ENCODE assay signal across 17 cellular contexts in the genomic region with DNA sequence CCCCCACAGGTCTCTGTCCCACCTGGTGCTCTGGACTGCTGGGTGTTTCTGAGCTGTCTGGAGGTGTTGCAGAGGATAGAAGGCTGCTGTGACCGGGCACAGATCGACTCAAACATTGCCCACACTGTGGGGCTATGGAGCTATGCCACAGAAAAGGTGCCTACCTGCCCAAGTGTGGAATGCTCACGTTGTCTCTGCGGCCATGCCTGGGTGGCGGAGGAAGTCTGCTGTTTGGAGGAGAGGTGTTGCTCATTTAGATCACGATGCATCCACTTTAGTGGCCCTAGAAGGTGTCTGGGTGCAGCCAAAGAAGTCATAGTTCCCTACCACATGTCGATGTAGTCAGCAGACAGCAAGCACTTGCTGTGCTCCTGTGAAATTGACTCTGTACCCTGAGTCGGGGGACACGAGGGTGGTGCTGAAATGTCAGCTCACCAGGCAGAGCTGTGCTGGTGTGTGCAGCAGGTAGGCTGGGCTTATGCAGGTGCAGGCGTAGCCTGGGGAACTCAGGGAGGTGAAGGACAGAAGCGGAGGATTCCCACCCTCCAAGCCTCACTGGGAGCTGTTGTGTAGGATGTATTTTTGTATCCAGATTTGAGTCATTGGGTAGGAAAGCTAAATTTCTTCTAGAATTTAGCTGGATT. TPM values are rescaled to one million over a fixed set of nuclear protein-coding genes. Genes with fewer than 3 reads are reported as not detected.
DNase-seq lines count a peak whose midpoint lies in the region; ATAC-seq and TF ChIP-seq lines count a peak whose summit lies in the region.
"Had no signal": no experiment of that assay in that cellular context is flagged by ENCODE, and none has a peak within 500 bp of the region (broad histone marks: within the 10 kb centered on the region; RNA-seq: fewer than 3 reads in every experiment).

No MANE protein-coding gene starts in this region.

- peak; percentile 90 for ATAC-seq in CD8-positive, alpha-beta T cell
- no peak for ATAC-seq in T-helper 17 cell
- peak in 1 of 2 donors; percentile 20 for ATAC-seq in natural killer cell treated with Interleukin-12 subunit alpha and Interleukin-12 subunit beta and Interleukin-15 and Interleukin-18, amount 100 ng/mL, for 72 hours
- ATAC-seq in GM19455 (IDR thresholded peaks at IDR 0.05; ENCODE audit: unreplicated experiment), result no peak
- ATAC-seq in HG02870 (IDR thresholded peaks at IDR 0.05; ENCODE audit: unreplicated experiment), result no peak
- ATAC-seq: gastrocnemius medialis had no signal

- H3K4me1 ChIP-seq in CD8-positive, alpha-beta T cell (ENCODE audit: insufficient read depth, low read length), result peaks cover 11% of the 10 kb centered on the region
- H3K4me1 ChIP-seq in adrenal gland (replicated peaks in 1 of 2), result no peaks in the 10 kb centered on the region
- H3K4me1 ChIP-seq: gastrocnemius medialis, testis had no signal

- peaks cover 29% of the 10 kb centered on the region for H3K36me3 ChIP-seq in CD8-positive, alpha-beta T cell (ENCODE audit: insufficient read depth, low read length)
- H3K36me3 ChIP-seq in adrenal gland (replicated peaks in 1 of 2), result peaks cover 0 to 65% of the 10 kb centered on the region in 2 donors

- POLR2A ChIA-PET in CD8-positive, alpha-beta T cell (lab: Charles Lee), result interaction anchor here (0.8 to 1.9 kb wide), 4 partner anchors 10 to 61 kb away, joined by 3 to 25 read pairs (median 4); no protein-coding TSS in a partner anchor

- TF ChIP-seq POLR2A in adrenal gland (IDR thresholded peaks at IDR 0.05), result no peak

- H3K4me3 Mint-ChIP-seq in CD8-positive, alpha-beta T cell, result peak overlapping the region; percentile 9
- no peak overlapping the region for H3K4me3 Mint-ChIP-seq in T-helper 17 cell
- H3K4me3 Mint-ChIP-seq in natural killer cell treated with Interleukin-12 subunit alpha and Interleukin-12 subunit beta and Interleukin-15 and Interleukin-18, amount 100 ng/mL, for 72 hours, result no peak overlapping the region
- H3K4me3 Mint-ChIP-seq: mesothelial cell of epicardium had no signal

- no peak overlapping the region for H3K4me3 ChIP-seq in CD8-positive, alpha-beta T cell (ENCODE audit: low read depth, low read length)
- H3K4me3 ChIP-seq in dorsolateral prefrontal cortex (no peak overlapping the region), adrenal gland (no peak overlapping the region)
- H3K4me3 ChIP-seq: gastrocnemius medialis, testis had no signal

- H3K4me1 Mint-ChIP-seq in CD8-positive, alpha-beta T cell (ENCODE audit: low read depth), result peaks cover 41% of the 10 kb centered on the region
- H3K4me1 Mint-ChIP-seq in T-helper 17 cell, result peaks cover 25% of the 10 kb centered on the region
- H3K4me1 Mint-ChIP-seq in natural killer cell treated with Interleukin-12 subunit alpha and Interleukin-12 subunit beta and Interleukin-15 and Interleukin-18, amount 100 ng/mL, for 72 hours (ENCODE audit: low read depth in 2 of 2), result peaks cover 44 to 49% of the 10 kb centered on the region in 2 donors
- H3K4me1 Mint-ChIP-seq: mesothelial cell of epicardium had no signal

- no peak overlapping the region for H3K27ac ChIP-seq in CD8-positive, alpha-beta T cell (ENCODE audit: low read depth, low read length)
- H3K27ac ChIP-seq in dorsolateral prefrontal cortex (peak overlapping the region in 30 of 59 donors; percentile 2 to 59 (median 27)), adrenal gland (no peak overlapping the region)
- H3K27ac ChIP-seq: gastrocnemius medialis, testis had no signal

- TF ChIP-seq CTCF in CD8-positive, alpha-beta T cell (IDR thresholded peaks at IDR 0.05), result no peak
- TF ChIP-seq CTCF in dorsolateral prefrontal cortex (IDR thresholded peaks at IDR 0.05 in 54 of 56, conservative IDR thresholded peaks at IDR 0.05 in 2 of 56; ENCODE audit: low read depth in 1 of 56, partially characterized antibody in 56 of 56) (no peak), adrenal gland (IDR thresholded peaks at IDR 0.05) (no peak)

- intact Hi-C loops in CD8-positive, alpha-beta T cell (cut with DNase I, micrococcal nuclease), result loop anchor here (5.0 kb wide), 1 partner anchor 223 kb away; no protein-coding TSS in a partner anchor
- intact Hi-C loops in dorsolateral prefrontal cortex (cut with DNase I) (no loop called here), adrenal gland (cut with DNase I) (no loop called here)

- no peaks in the 10 kb centered on the region for H3K27me3 ChIP-seq in CD8-positive, alpha-beta T cell (ENCODE audit: insufficient read depth, low read length)
- H3K27me3 ChIP-seq in dorsolateral prefrontal cortex (no peaks in the 10 kb centered on the region), adrenal gland (no peaks in the 10 kb centered on the region)
- H3K27me3 ChIP-seq: gastrocnemius medialis, testis had no signal

- peak overlapping the region; percentile 77 for H3K27ac Mint-ChIP-seq in CD8-positive, alpha-beta T cell
- peak overlapping the region; percentile 74 for H3K27ac Mint-ChIP-seq in T-helper 17 cell
- peak overlapping the region; percentile 57 to 62 for H3K27ac Mint-ChIP-seq in natural killer cell treated with Interleukin-12 subunit alpha and Interleukin-12 subunit beta and Interleukin-15 and Interleukin-18, amount 100 ng/mL, for 72 hours
- H3K27ac Mint-ChIP-seq: mesothelial cell of epicardium had no signal

- WGBS in adrenal gland, 4 donors, result 79 to 91% (median 88%) methylated on average over 9 to 11 of the region's 11 CpGs

- H3K9me3 Mint-ChIP-seq in CD8-positive, alpha-beta T cell, result no peaks in the 10 kb centered on the region
- no peaks in the 10 kb centered on the region for H3K9me3 Mint-ChIP-seq in natural killer cell treated with Interleukin-12 subunit alpha and Interleukin-12 subunit beta and Interleukin-15 and Interleukin-18, amount 100 ng/mL, for 72 hours
- H3K9me3 Mint-ChIP-seq: mesothelial cell of epicardium had no signal

- H3K36me3 Mint-ChIP-seq in CD8-positive, alpha-beta T cell, result peaks cover 84% of the 10 kb centered on the region
- H3K36me3 Mint-ChIP-seq in T-helper 17 cell (ENCODE audit: low read depth), result peaks cover 10% of the 10 kb centered on the region
- peaks cover 33% of the 10 kb centered on the region for H3K36me3 Mint-ChIP-seq in natural killer cell treated with Interleukin-12 subunit alpha and Interleukin-12 subunit beta and Interleukin-15 and Interleukin-18, amount 100 ng/mL, for 72 hours

- H3K27me3 Mint-ChIP-seq in CD8-positive, alpha-beta T cell (ENCODE audit: low read depth), result no peaks in the 10 kb centered on the region
- no peaks in the 10 kb centered on the region for H3K27me3 Mint-ChIP-seq in T-helper 17 cell
- no peaks in the 10 kb centered on the region for H3K27me3 Mint-ChIP-seq in natural killer cell treated with Interleukin-12 subunit alpha and Interleukin-12 subunit beta and Interleukin-15 and Interleukin-18, amount 100 ng/mL, for 72 hours

- CTCF ChIA-PET in CD8-positive, alpha-beta T cell (lab: Charles Lee), result interaction anchor here (1.1 to 3.8 kb wide), 8 partner anchors 10 to 406 kb away, joined by 3 to 47 read pairs (median 4); no protein-coding TSS in a partner anchor

- no peaks in the 10 kb centered on the region for H3K9me3 ChIP-seq in CD8-positive, alpha-beta T cell (ENCODE audit: low read length)
- H3K9me3 ChIP-seq in T-helper 17 cell (ENCODE audit: control insufficient read depth, low read length, poor library complexity, severe bottlenecking) (no peaks in the 10 kb centered on the region), adrenal gland (replicated peaks in 1 of 3) (no peaks in the 10 kb centered on the region)
- H3K9me3 ChIP-seq: gastrocnemius medialis, SK-N-SH, testis had no signal

- peak in 5 of 7 experiments; percentile 27 to 79 (median 49) for DNase-seq in CD8-positive, alpha-beta T cell
- no peak for DNase-seq in T-helper 17 cell
- DNase-seq in dorsolateral prefrontal cortex, result peak in 1 of 10 donors; percentile 42
- DNase-seq in natural killer cell treated with Interleukin-12 subunit alpha and Interleukin-12 subunit beta and Interleukin-15 and Interleukin-18, amount 100 ng/mL, for 72 hours (ENCODE audit: low spot score), result peak; percentile 56
- DNase-seq in adrenal gland, result no peak
- DNase-seq: activated CD4-positive, CD25-positive, alpha-beta regulatory T cell treated with anti-CD3 and anti-CD28 coated beads, Interleukin-2, amount 50 U/mL, for 72 hours; erythroblast; gastrocnemius medialis; Karpas-422; NCI-H1092; NCI-H524 treated with DMSO at 0.1 percent for 48 hours; RPMI8226; SK-N-SH; testis had no signal

RNA-seq across cellular contexts. Expression of a gene that starts 32.8 kb away (rescaled TPM):
- total RNA-seq in CD8-positive, alpha-beta T cell, result 10 to 100 TPM; 15.7 to 22.9 TPM
- total RNA-seq in T-helper 17 cell (10 to 100 TPM; 21.9 to 28.7 TPM), dorsolateral prefrontal cortex (10 to 100 TPM in 86 of 120 experiments, 1 to 10 TPM in 34; 1.7 to 49.2 (median 15.0) TPM), adrenal gland (10 to 100 TPM in 2 of 8 donors, 1 to 10 TPM in 6; 4.0 to 33.0 (median 5.7) TPM)
- 10 to 100 TPM; 31.4 to 69.6 TPM for total RNA-seq in natural killer cell treated with Interleukin-12 subunit alpha and Interleukin-12 subunit beta and Interleukin-15 and Interleukin-18, amount 100 ng/mL, for 72 hours
- 1 to 10 TPM in 2 of 3 donors, under 1 TPM in 1; 0.09 to 5.7 (median 4.0) TPM for polyA plus RNA-seq in adrenal gland

RNA-seq across cellular contexts. Expression of a gene that starts 59.0 kb away (rescaled TPM):
- 10 to 100 TPM in 1 of 2 experiments, 1 to 10 TPM in 1; 8.2 to 10.4 TPM for total RNA-seq in CD8-positive, alpha-beta T cell
- 10 to 100 TPM; 39.8 to 50.5 TPM for total RNA-seq in T-helper 17 cell
- total RNA-seq in dorsolateral prefrontal cortex, result 100 to 1,000 TPM in 4 of 120 experiments, 10 to 100 TPM in 108, 1 to 10 TPM in 8; 7.4 to 132 (median 19.8) TPM
- 10 to 100 TPM; 15.9 to 40.4 TPM for total RNA-seq in natural killer cell treated with Interleukin-12 subunit alpha and Interleukin-12 subunit beta and Interleukin-15 and Interleukin-18, amount 100 ng/mL, for 72 hours
- 10 to 100 TPM in 6 of 8 donors, 1 to 10 TPM in 2; 4.6 to 53.4 (median 12.6) TPM for total RNA-seq in adrenal gland
- 10 to 100 TPM; 10.3 to 13.7 (median 10.9) TPM for polyA plus RNA-seq in adrenal gland

Comparison
In these comparisons a context has a peak if more than half of its experiments do, and no peak if none do; other contexts are left out.
1. DNase-seq: peak in CD8-positive, alpha-beta T cell (5 of 7) and natural killer cell treated with Interleukin-12 subunit alpha and Interleukin-12 subunit beta and Interleukin-15 and Interleukin-18, amount 100 ng/mL, for 72 hours (single experiment); none in T-helper 17 cell (0 of 3) and adrenal gland (0 of 7).
2. H3K27ac ChIP-seq: peak in dorsolateral prefrontal cortex (30 of 59); none in CD8-positive, alpha-beta T cell (single experiment) and adrenal gland (0 of 5).
3. intact Hi-C loops: an anchor here in CD8-positive, alpha-beta T cell (5.0 kb wide); none called in dorsolateral prefrontal cortex and adrenal gland.
4. Peak in every context shown above with its lines, with median percentiles within 50 percentile points of each other: H3K27ac Mint-ChIP-seq.